1 cellular context compared by ENCODE assay signal in genomic region chr17:73350864-73351263, GRCh38.
TF ChIP-seq lines count a peak whose summit lies in the region.

No MANE protein-coding gene starts in this region.

TF ChIP-seq in K562, 482 proteins besides CTCF, POLR2A, EP300 and RAD21 (continued from another document):
- TF ChIP-seq MLLT1 (IDR thresholded peaks at IDR 0.05) (peak in 1 of 2 experiments; percentile 90; a peak in 2 of 4 replicates), SIX5 (IDR thresholded peaks at IDR 0.05; ENCODE audit: borderline replicate concordance in 1 of 2, insufficient read depth in 1 of 2, low read depth in 1 of 2, low read length in 2 of 2) (no peak), THAP7 (CRISPR knock-in tag; IDR thresholded peaks at IDR 0.05) (no peak), ZBTB17 (CRISPR knock-in tag; IDR thresholded peaks at IDR 0.05) (peak; percentile 92), TFE3 (CRISPR knock-in tag; IDR thresholded peaks at IDR 0.05) (no peak), HLTF (IDR thresholded peaks at IDR 0.05) (0 out of 2 replicates have a peak, but pooled peaks have one; percentile 49), ZNF184 (CRISPR knock-in tag; IDR thresholded peaks at IDR 0.05) (no peak), FOXO4 (CRISPR knock-in tag; IDR thresholded peaks at IDR 0.05) (no peak), BCLAF1 (IDR thresholded peaks at IDR 0.05; ENCODE audit: borderline replicate concordance in 1 of 2, control insufficient read depth in 1 of 2, low read depth in 2 of 2, low read length in 1 of 2) (no peak), PPARD (CRISPR knock-in tag; IDR thresholded peaks at IDR 0.05) (no peak), ZNF124 (CRISPR knock-in tag; IDR thresholded peaks at IDR 0.05) (no peak)
